In the genomic region with DNA sequence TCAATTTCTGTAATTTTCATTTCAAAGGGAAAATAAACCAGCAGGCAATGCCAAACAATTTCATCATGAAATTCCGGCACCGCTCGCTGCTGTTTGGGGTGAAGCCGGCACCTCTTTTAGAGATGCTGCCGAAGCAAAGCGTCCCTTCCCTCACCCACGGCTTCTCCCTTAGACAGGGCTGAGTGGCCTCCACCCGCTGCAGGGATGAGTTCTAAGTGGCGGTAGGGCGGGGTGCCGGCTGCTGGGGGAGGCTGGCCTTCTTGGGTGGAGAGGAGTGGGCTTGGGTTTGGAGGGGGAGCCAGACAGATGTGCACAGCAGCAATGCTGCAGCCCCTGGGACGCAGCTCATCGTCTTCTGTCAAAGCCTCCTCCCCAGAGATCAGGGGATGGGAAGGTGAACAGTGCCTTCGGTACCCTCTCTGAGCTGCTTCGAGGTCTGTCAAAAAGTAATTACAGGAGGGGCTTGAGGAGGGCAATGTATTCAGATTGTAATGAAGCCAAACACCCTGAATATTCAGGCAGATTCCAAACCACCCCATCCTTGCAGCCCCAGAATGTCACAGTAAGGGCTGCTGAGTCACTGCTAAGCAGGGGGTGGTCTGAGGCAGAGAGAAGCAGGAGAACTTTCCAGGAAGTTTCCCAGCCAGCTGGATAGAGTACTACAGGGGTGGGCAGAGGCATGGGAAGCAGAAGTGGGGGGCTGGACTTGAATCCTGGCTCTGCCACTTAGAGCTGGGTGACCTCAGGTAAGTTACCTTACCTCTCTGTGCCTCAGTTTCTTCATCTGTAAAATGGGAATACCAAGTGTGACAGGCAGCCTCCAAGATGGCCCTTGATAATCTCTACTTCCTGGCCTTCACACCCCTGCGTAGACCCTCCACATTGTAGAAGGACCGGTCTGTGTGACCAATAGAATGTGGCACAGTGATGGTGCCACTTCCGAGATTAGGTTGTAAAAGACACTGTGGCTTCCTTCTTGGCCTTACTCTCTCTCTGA, we compare ENCODE assay signal across 26 cellular contexts.
A peak's percentile ranks its signal among the peaks of the same experiment; 100 is the strongest.
DNase-seq lines count a peak whose midpoint lies in the region; ATAC-seq and TF ChIP-seq lines count a peak whose summit lies in the region.
"Had no signal": no experiment of that assay in that cellular context is flagged by ENCODE, and none has a peak within 500 bp of the region (broad histone marks: within the 10 kb centered on the region; RNA-seq: fewer than 3 reads in every experiment).

No MANE protein-coding gene starts in this region.

- H3K4ac ChIP-seq in mesenchymal stem cell (ENCODE audit: low read depth in 1 of 2, low read length in 2 of 2) = no peak overlapping the region

- ATAC-seq in GM23338 = peak; percentile 87
- no peak for ATAC-seq in activated CD8-positive, alpha-beta T cell treated with anti-CD3 and anti-CD28 coated beads for 36 hours
- ATAC-seq: activated CD8-positive, alpha-beta memory T cell treated with anti-CD3 and anti-CD28 coated beads, Interleukin-2, amount 10 ng/mL, durations not matched to agents 7 days and 5 days; effector memory CD8-positive, alpha-beta T cell; gastroesophageal sphincter; naive thymus-derived CD4-positive, alpha-beta T cell had no signal

- H4K91ac ChIP-seq in mesenchymal stem cell (ENCODE audit: low read length) = no peak overlapping the region

- H4K8ac ChIP-seq in mesenchymal stem cell (ENCODE audit: low read length) = peak overlapping the region; percentile 29

- H3K27me3 ChIP-seq in GM23338 (ENCODE audit: insufficient read depth) (no peaks in the 10 kb centered on the region), brain microvascular endothelial cell (replicated peaks) (no peaks in the 10 kb centered on the region), mesenchymal stem cell (ENCODE audit: control insufficient read depth in 1 of 2, insufficient read depth in 1 of 2, low read length in 2 of 2) (no peaks in the 10 kb centered on the region)
- H3K27me3 ChIP-seq: ascending aorta, esophagus muscularis mucosa, gastroesophageal sphincter had no signal

- H3K4me1 Mint-ChIP-seq in GM23338 = peaks cover 39% of the 10 kb centered on the region
- H3K4me1 Mint-ChIP-seq in activated CD8-positive, alpha-beta T cell treated with anti-CD3 and anti-CD28 coated beads for 36 hours (ENCODE audit: low read depth) = no peaks in the 10 kb centered on the region
- H3K4me1 Mint-ChIP-seq: activated CD8-positive, alpha-beta memory T cell treated with anti-CD3 and anti-CD28 coated beads, Interleukin-2, amount 10 ng/mL, durations not matched to agents 7 days and 5 days; naive thymus-derived CD4-positive, alpha-beta T cell had no signal

- no peak overlapping the region for H3K18ac ChIP-seq in mesenchymal stem cell (ENCODE audit: low read depth in 1 of 2, low read length in 2 of 2)

- 88% methylated on average over 18 of the region's 18 CpGs for WGBS in mesenchymal stem cell

- H3K36me3 Mint-ChIP-seq in GM23338 (ENCODE audit: low read depth) = peaks cover 23% of the 10 kb centered on the region; the same call in 2 of the 3 replicates
- no peaks in the 10 kb centered on the region for H3K36me3 Mint-ChIP-seq in activated CD8-positive, alpha-beta T cell treated with anti-CD3 and anti-CD28 coated beads for 36 hours (ENCODE audit: low read depth)
- H3K36me3 Mint-ChIP-seq: activated CD8-positive, alpha-beta memory T cell treated with anti-CD3 and anti-CD28 coated beads, Interleukin-2, amount 10 ng/mL, durations not matched to agents 7 days and 5 days; naive thymus-derived CD4-positive, alpha-beta T cell had no signal

- H3K27ac Mint-ChIP-seq in GM23338 = peak overlapping the region; percentile 50
- H3K27ac Mint-ChIP-seq in activated CD8-positive, alpha-beta T cell treated with anti-CD3 and anti-CD28 coated beads for 36 hours = no peak overlapping the region
- H3K27ac Mint-ChIP-seq: activated CD8-positive, alpha-beta memory T cell treated with anti-CD3 and anti-CD28 coated beads, Interleukin-2, amount 10 ng/mL, durations not matched to agents 7 days and 5 days; effector memory CD8-positive, alpha-beta T cell; naive thymus-derived CD4-positive, alpha-beta T cell had no signal

- no peak for TF ChIP-seq POLR2A in NB4 (IDR thresholded peaks at IDR 0.05; ENCODE audit: extremely low read depth, insufficient read length)

- H3K14ac ChIP-seq in mesenchymal stem cell (ENCODE audit: low read length in 2 of 2) = peak overlapping the region in 1 of 2 experiments; percentile 46

- peaks cover 7% of the 10 kb centered on the region for H3K4me1 ChIP-seq in GM23338 (ENCODE audit: insufficient read depth)
- H3K4me1 ChIP-seq in mesenchymal stem cell (ENCODE audit: control insufficient read depth, insufficient read depth, low read depth, low read length) = peaks cover 20% of the 10 kb centered on the region
- H3K4me1 ChIP-seq: ascending aorta had no signal

- H2AFZ ChIP-seq in GM23338 (no peak overlapping the region), mesenchymal stem cell (ENCODE audit: low read depth, low read length) (no peak overlapping the region)

- peak overlapping the region; percentile 38 for H2AK5ac ChIP-seq in mesenchymal stem cell (ENCODE audit: low read length, severe bottlenecking)

- no peak overlapping the region for H2BK15ac ChIP-seq in mesenchymal stem cell (ENCODE audit: low read depth, poor library complexity, severe bottlenecking)

- POLR2A ChIA-PET in activated CD8-positive, alpha-beta T cell treated with anti-CD3 and anti-CD28 coated beads for 36 hours (lab: Charles Lee) = no interaction called here

- peaks cover 38% of the 10 kb centered on the region for H3K9me3 Mint-ChIP-seq in GM23338
- H3K9me3 Mint-ChIP-seq in activated CD8-positive, alpha-beta T cell treated with anti-CD3 and anti-CD28 coated beads for 36 hours = peaks cover 12% of the 10 kb centered on the region
- H3K9me3 Mint-ChIP-seq: effector memory CD8-positive, alpha-beta T cell had no signal

- H3K27ac ChIP-seq in GM23338 (ENCODE audit: low read depth) (0 out of 2 replicates have a peak overlapping the region, but pooled peaks have one; percentile 50), brain microvascular endothelial cell (no peak overlapping the region), mesenchymal stem cell (ENCODE audit: low read length, poor library complexity, severe bottlenecking) (no peak overlapping the region)
- H3K27ac ChIP-seq: ascending aorta, esophagus muscularis mucosa, gastroesophageal sphincter, thoracic aorta had no signal

- H3K27me3 Mint-ChIP-seq in GM23338 (ENCODE audit: insufficient read depth, low read depth, poor library complexity) = peaks cover 11% of the 10 kb centered on the region
- H3K27me3 Mint-ChIP-seq in activated CD8-positive, alpha-beta T cell treated with anti-CD3 and anti-CD28 coated beads for 36 hours = no peaks in the 10 kb centered on the region
- H3K27me3 Mint-ChIP-seq: activated naive CD8-positive, alpha-beta T cell had no signal

- H3K9me2 ChIP-seq in GM23338 (ENCODE audit: insufficient read depth) = 0 out of 2 replicates have a peak, but pooled peaks cover 5% of the 10 kb centered on the region

- H2BK5ac ChIP-seq in mesenchymal stem cell (ENCODE audit: low read depth, low read length, poor library complexity, severe bottlenecking) = no peak overlapping the region

- no peak overlapping the region for H2BK12ac ChIP-seq in mesenchymal stem cell (ENCODE audit: low read length in 2 of 2)

- H3F3A ChIP-seq in GM23338 (replicated peaks; ENCODE audit: low read depth) = no peaks in the 10 kb centered on the region

- intact Hi-C loops in activated CD8-positive, alpha-beta T cell treated with anti-CD3 and anti-CD28 coated beads for 36 hours (cut with micrococcal nuclease) = loop anchor here (10.0 kb wide), 1 partner anchor 436 kb away; no protein-coding TSS in a partner anchor

- peaks cover 34% of the 10 kb centered on the region for H3K9me3 ChIP-seq in mesenchymal stem cell (ENCODE audit: control insufficient read depth, low read length)

- H2BK120ac ChIP-seq in mesenchymal stem cell (ENCODE audit: low read depth, low read length) = no peak overlapping the region

- H3K36me3 ChIP-seq in GM23338 (ENCODE audit: insufficient read depth) (peaks cover 20% of the 10 kb centered on the region), brain microvascular endothelial cell (replicated peaks) (no peaks in the 10 kb centered on the region), mesenchymal stem cell (ENCODE audit: control insufficient read depth in 1 of 2, insufficient read depth in 2 of 2, low read depth in 1 of 2, low read length in 2 of 2) (peaks cover 0 to 23% of the 10 kb centered on the region in 2 experiments)
- H3K36me3 ChIP-seq: thoracic aorta had no signal

- no peak overlapping the region for H3K9ac ChIP-seq in mesenchymal stem cell (ENCODE audit: low read length)

- CTCF ChIA-PET in activated CD8-positive, alpha-beta T cell treated with anti-CD3 and anti-CD28 coated beads for 36 hours (lab: Charles Lee) = interaction anchor here (1.0 to 1.3 kb wide), 2 partner anchors 11 to 932 kb away, joined by 3 to 4 read pairs; no protein-coding TSS in a partner anchor

- H3K4me2 ChIP-seq in GM23338 (peak overlapping the region; percentile 71), mesenchymal stem cell (ENCODE audit: low read length, poor library complexity, severe bottlenecking) (no peak overlapping the region)

- H3K4me3 Mint-ChIP-seq in GM23338 = peak overlapping the region; percentile 30; the same call in 1 of the 3 replicates
- H3K4me3 Mint-ChIP-seq in activated CD8-positive, alpha-beta T cell treated with anti-CD3 and anti-CD28 coated beads for 36 hours = no peak overlapping the region
- H3K4me3 Mint-ChIP-seq: activated CD8-positive, alpha-beta memory T cell treated with anti-CD3 and anti-CD28 coated beads, Interleukin-2, amount 10 ng/mL, durations not matched to agents 7 days and 5 days; activated naive CD8-positive, alpha-beta T cell; effector memory CD8-positive, alpha-beta T cell; naive thymus-derived CD4-positive, alpha-beta T cell had no signal

- DNase-seq in GM23338 (ENCODE audit: low spot score) (peak; percentile 77), NB4 (ENCODE audit: low read depth) (peak; percentile 21), brain microvascular endothelial cell (peak; percentile 55), mesenchymal stem cell (no peak), GM20000 (ENCODE audit: low spot score) (no peak), NCI-H510A treated with DMSO at 0.1 percent for 48 hours (lab: John Stamatoyannopoulos, UW) (no peak), G401 (ENCODE audit: low spot score) (no peak)
- DNase-seq in activated CD8-positive, alpha-beta T cell treated with anti-CD3 and anti-CD28 coated beads for 36 hours = no peak
- DNase-seq: activated CD4-positive, alpha-beta T cell treated with anti-CD3 and anti-CD28 coated beads for 4 hours; activated CD8-positive, alpha-beta memory T cell treated with anti-CD3 and anti-CD28 coated beads, Interleukin-2, amount 10 ng/mL, durations not matched to agents 7 days and 5 days; DMS79 treated with DMSO at 0.1 percent for 48 hours; effector memory CD8-positive, alpha-beta T cell; GOT3; KG1; naive thymus-derived CD4-positive, alpha-beta T cell; NCI-H187 treated with DMSO at 0.1 percent for 48 hours; occipital lobe; retina; stimulated activated CD4-positive, alpha-beta T cell treated with anti-CD3 and anti-CD28 coated beads, Interleukin-2, amount 100 ng/mL, for 48 hours; stimulated activated naive CD4-positive, alpha-beta T cell; T-helper 1 cell had no signal

- TF ChIP-seq CTCF in GM23338 (conservative IDR thresholded peaks at IDR 0.05; ENCODE audit: low read depth in 2 of 2) = no peak
- no peak for TF ChIP-seq CTCF in NB4 (IDR thresholded peaks at IDR 0.05; ENCODE audit: low read depth, low read length)
- no peak for TF ChIP-seq CTCF in brain microvascular endothelial cell (IDR thresholded peaks at IDR 0.05; ENCODE audit: low read depth, low read length, missing control alignments)
- no peak for TF ChIP-seq CTCF in GM20000 (IDR thresholded peaks at IDR 0.05; ENCODE audit: extremely low read depth, missing control alignments)
- TF ChIP-seq CTCF in activated CD8-positive, alpha-beta T cell treated with anti-CD3 and anti-CD28 coated beads for 36 hours (IDR thresholded peaks at IDR 0.05) = no peak

- in situ Hi-C loops in brain microvascular endothelial cell (cut with HindIII; ENCODE audit: low pct_ligation_motif_present, low sequenced_read_pairs) = loop anchor here (25.0 kb wide), 1 partner anchor 924 kb away; no protein-coding TSS in a partner anchor
- in situ Hi-C loops in G401 (cut with HindIII; ENCODE audit: low sequenced_read_pairs) = no loop called here

- no peaks in the 10 kb centered on the region for H4K20me1 ChIP-seq in GM23338 (replicated peaks; ENCODE audit: insufficient read depth)

- no peak overlapping the region for H3K4me3 ChIP-seq in GM23338
- no peak overlapping the region for H3K4me3 ChIP-seq in NB4 (ENCODE audit: low read depth, low read length)
- no peak overlapping the region for H3K4me3 ChIP-seq in brain microvascular endothelial cell (ENCODE audit: low read depth, low read length)
- no peak overlapping the region for H3K4me3 ChIP-seq in mesenchymal stem cell (ENCODE audit: insufficient read depth in 1 of 2, low read depth in 1 of 2, low read length in 2 of 2)
- H3K4me3 ChIP-seq: ascending aorta, esophagus muscularis mucosa, gastroesophageal sphincter, thoracic aorta had no signal

- H3K79me1 ChIP-seq in mesenchymal stem cell (replicated peaks; ENCODE audit: low read length, poor library complexity, severe bottlenecking) = no peaks in the 10 kb centered on the region

- no peak overlapping the region for H3K23ac ChIP-seq in mesenchymal stem cell (ENCODE audit: low read length in 2 of 2)

- H3K79me2 ChIP-seq in GM23338 (replicated peaks; ENCODE audit: insufficient read depth) = no peaks in the 10 kb centered on the region

Comparison
In these comparisons a context has a peak if more than half of its experiments do, and no peak if none do; other contexts are left out.
1. DNase-seq: peak in GM23338 (single experiment), NB4 (single experiment) and brain microvascular endothelial cell (single experiment); none in mesenchymal stem cell (single experiment), GM20000 (single experiment), NCI-H510A treated with DMSO at 0.1 percent for 48 hours (single experiment), G401 (single experiment) and activated CD8-positive, alpha-beta T cell treated with anti-CD3 and anti-CD28 coated beads for 36 hours (single experiment).